Comparison of ENCODE assay signal across 8 cellular contexts in the genomic region with DNA sequence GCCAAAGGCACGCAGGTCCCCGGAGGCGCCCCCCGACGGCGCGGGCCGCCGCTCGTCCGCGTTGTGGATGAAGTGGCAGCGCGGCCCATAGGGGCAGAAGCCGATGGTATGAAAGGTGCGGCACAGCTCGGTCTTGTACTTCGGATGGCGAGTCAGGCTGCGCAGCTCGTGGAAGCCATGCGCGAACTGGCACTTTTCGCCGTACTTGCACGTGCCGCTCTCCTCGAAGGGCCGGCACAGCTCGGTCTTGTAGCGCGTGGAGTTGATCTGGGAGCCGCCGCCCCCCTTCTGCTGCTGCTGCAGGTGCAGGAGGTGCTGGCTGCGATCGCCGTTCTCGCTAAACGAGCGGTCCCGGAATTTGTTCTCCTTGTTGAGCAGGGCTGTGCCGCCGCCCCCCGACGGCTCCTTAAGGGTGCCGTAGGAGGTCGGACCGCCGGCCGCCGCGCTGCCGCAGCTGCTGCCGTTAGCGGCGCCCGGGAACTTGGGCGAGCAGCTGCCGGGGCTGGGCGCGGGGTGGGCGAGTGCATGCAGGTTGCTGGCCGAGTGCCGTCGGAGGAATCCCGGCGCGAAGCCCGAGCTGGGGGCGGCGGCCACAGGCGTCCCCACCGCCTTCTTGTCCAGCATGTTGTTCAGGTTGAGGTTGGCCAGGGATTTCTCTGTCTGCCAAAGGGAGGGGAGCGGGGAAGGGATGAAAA. TPM values are rescaled to one million over a fixed set of nuclear protein-coding genes. Genes with fewer than 3 reads are reported as not detected.
A peak's percentile ranks its signal among the peaks of the same experiment; 100 is the strongest.
DNase-seq lines count a peak whose midpoint lies in the region; ATAC-seq and TF ChIP-seq lines count a peak whose summit lies in the region.

No MANE protein-coding gene starts in this region.

- H3K27ac ChIP-seq in WERI-Rb-1 = peak overlapping the region; percentile 99

- DNase-seq in BJ (ENCODE audit: low read depth) (no peak), WERI-Rb-1 (peak; percentile 51), cardiac fibroblast (ENCODE audit: low read depth in 2 of 2) (peak; percentile 75 to 87), left lobe of liver (ENCODE audit: low spot score) (peak; percentile 69), NOMO-1 treated with dmso at 0.1 percent for 144 hours (lab: John Stamatoyannopoulos, UW; ENCODE audit: unreplicated experiment) (no peak)
- DNase-seq in stimulated activated CD4-positive, alpha-beta T cell treated with anti-CD3 and anti-CD28 coated beads, Interleukin-4, amount 100 ng/mL, for 4 hours = peak; percentile 52 to 56

- H3K36me3 ChIP-seq in BJ (ENCODE audit: control insufficient read depth, insufficient read depth, low read length) = peaks cover 17% of the 10 kb centered on the region
- peaks cover 34% of the 10 kb centered on the region for H3K36me3 ChIP-seq in WERI-Rb-1

- H3K27me3 ChIP-seq in BJ (ENCODE audit: control insufficient read depth, insufficient read depth, low read length) = no peaks in the 10 kb centered on the region
- no peaks in the 10 kb centered on the region for H3K27me3 ChIP-seq in WERI-Rb-1 (ENCODE audit: insufficient read depth, low read depth, severe bottlenecking)

- ATAC-seq in HG03025 (IDR thresholded peaks at IDR 0.05; ENCODE audit: low FRiP score, unreplicated experiment) (peak; percentile 3), left lobe of liver (no peak), HG02642 (IDR thresholded peaks at IDR 0.05; ENCODE audit: poor library complexity, unreplicated experiment) (no peak)

- H3K9me3 ChIP-seq in WERI-Rb-1 (ENCODE audit: severe bottlenecking) = no peaks in the 10 kb centered on the region

- H3K4me3 ChIP-seq in BJ (ENCODE audit: low read depth, low read length) (peak overlapping the region; percentile 95), WERI-Rb-1 (ENCODE audit: low read depth, low read length) (peak overlapping the region; percentile 93), cardiac fibroblast (replicated peaks in 1 of 2; ENCODE audit: low read depth in 2 of 2, low read length in 2 of 2) (peak overlapping the region; percentile 84 to 87)

- TF ChIP-seq CTCF in BJ (IDR thresholded peaks at IDR 0.05; ENCODE audit: insufficient read depth, low read depth, low read length) (no peak), WERI-Rb-1 (IDR thresholded peaks at IDR 0.05; ENCODE audit: low read depth, low read length) (no peak), cardiac fibroblast (IDR thresholded peaks at IDR 0.05; ENCODE audit: low read depth, low read length) (no peak)

- POLR2A ChIA-PET in BJ (lab: Charles Lee) = interaction anchor here (0.7 to 0.8 kb wide), 2 partner anchors 137 to 207 kb away, joined by 3 read pairs; no protein-coding TSS in a partner anchor

- CTCF ChIA-PET in BJ (lab: Yijun Ruan, JAX) = interaction anchor here (0.6 to 6.7 kb wide), 19 partner anchors 77 to 398 kb away, joined by 3 to 56 read pairs (median 4); no protein-coding TSS in a partner anchor

RNA-seq across cellular contexts. Expression of a gene that starts 1.2 kb away (rescaled TPM):
- 4.0 and 6.9 TPM in 2 replicates for polyA plus RNA-seq in BJ (2011; rRNA removed)
- polyA minus RNA-seq in BJ (2011; rRNA and poly(A)+ RNA removed) = 3.3 and 6.4 TPM in 2 replicates
- 60.6 TPM for total RNA-seq in left lobe of liver

Comparison
In these comparisons a context has a peak if more than half of its experiments do, and no peak if none do; other contexts are left out.
1. DNase-seq: peak in WERI-Rb-1 (single experiment), cardiac fibroblast (2 of 2), left lobe of liver (single experiment) and stimulated activated CD4-positive, alpha-beta T cell treated with anti-CD3 and anti-CD28 coated beads, Interleukin-4, amount 100 ng/mL, for 4 hours (2 of 2); none in BJ (single experiment) and NOMO-1 treated with dmso at 0.1 percent for 144 hours (single experiment).
2. Peak in every context shown above with its lines, with median percentiles within 50 percentile points of each other: H3K4me3 ChIP-seq.